8 cellular contexts compared by ENCODE assay signal in genomic region chr6:29011276-29011734, GRCh38. TPM values are rescaled to one million over a fixed set of nuclear protein-coding genes. Genes with fewer than 3 reads are reported as not detected.
DNase-seq lines count a peak whose midpoint lies in the region; ATAC-seq lines count a peak whose summit lies in the region.

No MANE protein-coding gene starts in this region.

- no peaks in the 10 kb centered on the region for H3K9me3 ChIP-seq in mesodermal cell (ENCODE audit: control insufficient read depth, low read length)

- CTCF ChIA-PET in activated CD4-positive, alpha-beta T cell treated with anti-CD3 and anti-CD28 coated beads, Interleukin-2, amount 10 ng/mL, durations not matched to agents 7 days and 5 days (lab: Charles Lee): interaction anchor here (0.6 to 6.5 kb wide), 3 partner anchors 31 to 437 kb away, joined by 3 to 72 read pairs (median 5); no protein-coding TSS in a partner anchor

- peaks cover 9% of the 10 kb centered on the region for H3K36me3 Mint-ChIP-seq in activated CD4-positive, alpha-beta T cell treated with anti-CD3 and anti-CD28 coated beads, Interleukin-2, amount 10 ng/mL, durations not matched to agents 7 days and 5 days (ENCODE audit: low read depth)
- no peaks in the 10 kb centered on the region for H3K36me3 Mint-ChIP-seq in effector memory CD8-positive, alpha-beta T cell (ENCODE audit: insufficient read depth)

- 0% methylated on average over 13 to 19 of the region's 30 CpGs for WGBS in mesodermal cell (ENCODE audit: insufficient coverage in 2 of 2), 2 experiments

- H3K4me1 Mint-ChIP-seq in activated CD4-positive, alpha-beta T cell treated with anti-CD3 and anti-CD28 coated beads, Interleukin-2, amount 10 ng/mL, durations not matched to agents 7 days and 5 days: peaks cover 23% of the 10 kb centered on the region
- H3K4me1 Mint-ChIP-seq in effector memory CD8-positive, alpha-beta T cell (ENCODE audit: low read depth in 2 of 2): peaks cover 8 to 11% of the 10 kb centered on the region in 2 donors

- peaks cover 26% of the 10 kb centered on the region for H3K27me3 Mint-ChIP-seq in activated CD4-positive, alpha-beta T cell treated with anti-CD3 and anti-CD28 coated beads, Interleukin-2, amount 10 ng/mL, durations not matched to agents 7 days and 5 days
- H3K27me3 Mint-ChIP-seq in effector memory CD8-positive, alpha-beta T cell: peaks cover 36 to 59% of the 10 kb centered on the region in 2 donors

- H3K4me1 ChIP-seq in mesodermal cell (ENCODE audit: control insufficient read depth, insufficient read depth, low read length, poor library complexity, severe bottlenecking): no peaks in the 10 kb centered on the region

- peaks cover 3% of the 10 kb centered on the region for H3K9me3 Mint-ChIP-seq in activated CD4-positive, alpha-beta T cell treated with anti-CD3 and anti-CD28 coated beads, Interleukin-2, amount 10 ng/mL, durations not matched to agents 7 days and 5 days
- H3K9me3 Mint-ChIP-seq in effector memory CD8-positive, alpha-beta T cell: no peaks in the 10 kb centered on the region

- peak overlapping the region; percentile 82 for H3K27ac Mint-ChIP-seq in activated CD4-positive, alpha-beta T cell treated with anti-CD3 and anti-CD28 coated beads, Interleukin-2, amount 10 ng/mL, durations not matched to agents 7 days and 5 days
- peak overlapping the region; percentile 45 to 86 for H3K27ac Mint-ChIP-seq in effector memory CD8-positive, alpha-beta T cell

- POLR2A ChIA-PET in activated CD4-positive, alpha-beta T cell treated with anti-CD3 and anti-CD28 coated beads, Interleukin-2, amount 10 ng/mL, durations not matched to agents 7 days and 5 days (lab: Charles Lee): no interaction called here

- H3K36me3 ChIP-seq in mesodermal cell (ENCODE audit: control insufficient read depth, insufficient read depth, low read length): no peaks in the 10 kb centered on the region

- H3K4me3 ChIP-seq in mesodermal cell (ENCODE audit: extremely low read depth, insufficient read depth, low read length, poor library complexity, severe bottlenecking): peak overlapping the region; percentile 40

- DNase-seq in ELF-1 (ENCODE audit: low read depth, low spot score) (peak; percentile 64), NCI-H146 (lab: John Stamatoyannopoulos, UW) (peak; percentile 65), superior temporal gyrus (ENCODE audit: extremely low spot score) (peak; percentile 30)
- peak; percentile 69 for DNase-seq in activated CD4-positive, alpha-beta T cell treated with anti-CD3 and anti-CD28 coated beads, Interleukin-2, amount 10 ng/mL, durations not matched to agents 7 days and 5 days
- peak in 1 of 3 experiments; percentile 16 for DNase-seq in effector memory CD8-positive, alpha-beta T cell

- peak overlapping the region; percentile 86 for H3K4me3 Mint-ChIP-seq in activated CD4-positive, alpha-beta T cell treated with anti-CD3 and anti-CD28 coated beads, Interleukin-2, amount 10 ng/mL, durations not matched to agents 7 days and 5 days
- peak overlapping the region; percentile 79 to 95 for H3K4me3 Mint-ChIP-seq in effector memory CD8-positive, alpha-beta T cell

- H3K27ac ChIP-seq in mesodermal cell (ENCODE audit: low read depth, low read length, severe bottlenecking): no peak overlapping the region

- ATAC-seq in effector memory CD8-positive, alpha-beta T cell (replicated peaks): peak; percentile 73
- ATAC-seq in HG02678 (IDR thresholded peaks at IDR 0.05; ENCODE audit: unreplicated experiment) (no peak), HG03175 (IDR thresholded peaks at IDR 0.05; ENCODE audit: unreplicated experiment) (no peak)

RNA-seq across cellular contexts. Expression of gene ZNF311, which starts 6.2 kb away (rescaled TPM):
- under 1 TPM; 0.55 to 0.65 TPM for total RNA-seq in activated CD4-positive, alpha-beta T cell treated with anti-CD3 and anti-CD28 coated beads, Interleukin-2, amount 10 ng/mL, durations not matched to agents 7 days and 5 days
- 0.18 TPM for polyA plus RNA-seq in mesodermal cell (2013, experiment 1 of 2)
- polyA plus RNA-seq in mesodermal cell (2013, experiment 2 of 2): 0.10 TPM

RNA-seq across cellular contexts. Expression of gene OR2W1, which starts 33.7 kb away (rescaled TPM):
- not detected for total RNA-seq in activated CD4-positive, alpha-beta T cell treated with anti-CD3 and anti-CD28 coated beads, Interleukin-2, amount 10 ng/mL, durations not matched to agents 7 days and 5 days
- polyA plus RNA-seq in mesodermal cell (2013, experiment 1 of 2): not detected
- not detected for polyA plus RNA-seq in mesodermal cell (2013, experiment 2 of 2)
